Comparison of ENCODE assay signal across 1 cellular context in the genomic region with DNA sequence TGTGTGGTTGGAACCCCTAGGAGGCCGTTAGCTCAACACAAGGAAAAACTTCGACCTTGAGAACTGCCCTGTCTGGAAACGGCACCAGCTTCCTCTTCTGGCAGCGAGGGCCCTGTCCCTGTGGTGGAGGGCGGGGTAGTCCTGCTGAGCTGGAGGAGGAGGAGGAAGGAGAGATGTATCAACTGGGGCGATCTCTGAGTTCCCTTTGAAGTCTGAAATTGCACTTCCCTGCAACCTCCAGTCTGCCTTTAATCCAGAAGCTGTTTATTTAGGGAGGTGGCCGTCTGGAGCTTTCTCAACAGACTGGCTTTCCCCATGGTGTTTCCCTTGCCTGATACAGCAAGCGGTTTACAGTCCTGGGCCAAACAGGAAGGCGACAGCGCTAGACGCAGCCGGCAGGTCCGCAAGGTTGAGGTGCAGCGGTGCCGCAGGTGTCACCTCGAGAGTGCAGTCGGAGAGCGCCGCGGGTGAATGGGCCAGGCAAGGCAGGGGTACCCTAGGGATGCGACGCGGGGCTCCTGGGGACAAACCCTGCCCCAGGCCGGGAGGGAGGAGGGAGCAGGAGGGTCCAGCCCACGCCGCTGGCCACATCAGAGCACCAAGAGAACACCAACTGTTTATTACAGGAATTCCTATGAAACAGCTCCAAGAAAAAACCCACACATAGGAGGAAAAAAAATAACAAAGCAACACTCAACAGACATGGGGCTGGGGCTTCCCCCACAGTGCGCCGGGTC.
TF ChIP-seq lines count a peak whose summit lies in the region.

No MANE protein-coding gene starts in this region.

TF ChIP-seq in HEK293, 187 proteins besides CTCF, POLR2A, EP300 and RAD21 (continued from another document):
- TF ChIP-seq, protein P1, sequence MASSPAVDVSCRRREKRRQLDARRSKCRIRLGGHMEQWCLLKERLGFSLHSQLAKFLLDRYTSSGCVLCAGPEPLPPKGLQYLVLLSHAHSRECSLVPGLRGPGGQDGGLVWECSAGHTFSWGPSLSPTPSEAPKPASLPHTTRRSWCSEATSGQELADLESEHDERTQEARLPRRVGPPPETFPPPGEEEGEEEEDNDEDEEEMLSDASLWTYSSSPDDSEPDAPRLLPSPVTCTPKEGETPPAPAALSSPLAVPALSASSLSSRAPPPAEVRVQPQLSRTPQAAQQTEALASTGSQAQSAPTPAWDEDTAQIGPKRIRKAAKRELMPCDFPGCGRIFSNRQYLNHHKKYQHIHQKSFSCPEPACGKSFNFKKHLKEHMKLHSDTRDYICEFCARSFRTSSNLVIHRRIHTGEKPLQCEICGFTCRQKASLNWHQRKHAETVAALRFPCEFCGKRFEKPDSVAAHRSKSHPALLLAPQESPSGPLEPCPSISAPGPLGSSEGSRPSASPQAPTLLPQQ (tag by site-specific recombination; IDR thresholded peaks at IDR 0.05): 0 out of 2 replicates have a peak, but pooled peaks have one; percentile 1
- no peak for TF ChIP-seq ZNF670 (tag by site-specific recombination; IDR thresholded peaks at IDR 0.05; ENCODE audit: low read depth)
- TF ChIP-seq, protein P2, sequence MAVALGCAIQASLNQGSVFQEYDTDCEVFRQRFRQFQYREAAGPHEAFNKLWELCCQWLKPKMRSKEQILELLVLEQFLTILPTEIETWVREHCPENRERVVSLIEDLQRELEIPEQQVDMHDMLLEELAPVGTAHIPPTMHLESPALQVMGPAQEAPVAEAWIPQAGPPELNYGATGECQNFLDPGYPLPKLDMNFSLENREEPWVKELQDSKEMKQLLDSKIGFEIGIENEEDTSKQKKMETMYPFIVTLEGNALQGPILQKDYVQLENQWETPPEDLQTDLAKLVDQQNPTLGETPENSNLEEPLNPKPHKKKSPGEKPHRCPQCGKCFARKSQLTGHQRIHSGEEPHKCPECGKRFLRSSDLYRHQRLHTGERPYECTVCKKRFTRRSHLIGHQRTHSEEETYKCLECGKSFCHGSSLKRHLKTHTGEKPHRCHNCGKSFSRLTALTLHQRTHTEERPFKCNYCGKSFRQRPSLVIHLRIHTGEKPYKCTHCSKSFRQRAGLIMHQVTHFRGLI (tag by site-specific recombination; IDR thresholded peaks at IDR 0.05): 0 out of 2 replicates have a peak, but pooled peaks have one; percentile 31
- no peak for TF ChIP-seq KLF16 (tag by site-specific recombination; IDR thresholded peaks at IDR 0.05)
- TF ChIP-seq TCF7L2 (IDR thresholded peaks at IDR 0.05; ENCODE audit: borderline replicate concordance, low read depth, low read length): peak; percentile 83
- 0 out of 2 replicates have a peak, but pooled peaks have one; percentile 14 for TF ChIP-seq ZNF629 (tag by site-specific recombination; IDR thresholded peaks at IDR 0.05)
- TF ChIP-seq, protein P3, sequence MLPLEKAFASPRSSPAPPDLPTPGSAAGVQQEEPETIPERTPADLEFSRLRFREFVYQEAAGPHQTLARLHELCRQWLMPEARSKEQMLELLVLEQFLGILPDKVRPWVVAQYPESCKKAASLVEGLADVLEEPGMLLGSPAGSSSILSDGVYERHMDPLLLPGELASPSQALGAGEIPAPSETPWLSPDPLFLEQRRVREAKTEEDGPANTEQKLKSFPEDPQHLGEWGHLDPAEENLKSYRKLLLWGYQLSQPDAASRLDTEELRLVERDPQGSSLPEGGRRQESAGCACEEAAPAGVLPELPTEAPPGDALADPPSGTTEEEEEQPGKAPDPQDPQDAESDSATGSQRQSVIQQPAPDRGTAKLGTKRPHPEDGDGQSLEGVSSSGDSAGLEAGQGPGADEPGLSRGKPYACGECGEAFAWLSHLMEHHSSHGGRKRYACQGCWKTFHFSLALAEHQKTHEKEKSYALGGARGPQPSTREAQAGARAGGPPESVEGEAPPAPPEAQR (tag by site-specific recombination; IDR thresholded peaks at IDR 0.05): no peak
- TF ChIP-seq ZIC2 (tag by site-specific recombination; IDR thresholded peaks at IDR 0.05): peak; percentile 95
- no peak for TF ChIP-seq ZNF654 (tag by site-specific recombination; IDR thresholded peaks at IDR 0.05; ENCODE audit: low read depth)
- TF ChIP-seq KLF10 (tag by site-specific recombination; IDR thresholded peaks at IDR 0.05): no peak
- TF ChIP-seq ZSCAN23 (tag by site-specific recombination; IDR thresholded peaks at IDR 0.05): no peak
- TF ChIP-seq, protein P4, sequence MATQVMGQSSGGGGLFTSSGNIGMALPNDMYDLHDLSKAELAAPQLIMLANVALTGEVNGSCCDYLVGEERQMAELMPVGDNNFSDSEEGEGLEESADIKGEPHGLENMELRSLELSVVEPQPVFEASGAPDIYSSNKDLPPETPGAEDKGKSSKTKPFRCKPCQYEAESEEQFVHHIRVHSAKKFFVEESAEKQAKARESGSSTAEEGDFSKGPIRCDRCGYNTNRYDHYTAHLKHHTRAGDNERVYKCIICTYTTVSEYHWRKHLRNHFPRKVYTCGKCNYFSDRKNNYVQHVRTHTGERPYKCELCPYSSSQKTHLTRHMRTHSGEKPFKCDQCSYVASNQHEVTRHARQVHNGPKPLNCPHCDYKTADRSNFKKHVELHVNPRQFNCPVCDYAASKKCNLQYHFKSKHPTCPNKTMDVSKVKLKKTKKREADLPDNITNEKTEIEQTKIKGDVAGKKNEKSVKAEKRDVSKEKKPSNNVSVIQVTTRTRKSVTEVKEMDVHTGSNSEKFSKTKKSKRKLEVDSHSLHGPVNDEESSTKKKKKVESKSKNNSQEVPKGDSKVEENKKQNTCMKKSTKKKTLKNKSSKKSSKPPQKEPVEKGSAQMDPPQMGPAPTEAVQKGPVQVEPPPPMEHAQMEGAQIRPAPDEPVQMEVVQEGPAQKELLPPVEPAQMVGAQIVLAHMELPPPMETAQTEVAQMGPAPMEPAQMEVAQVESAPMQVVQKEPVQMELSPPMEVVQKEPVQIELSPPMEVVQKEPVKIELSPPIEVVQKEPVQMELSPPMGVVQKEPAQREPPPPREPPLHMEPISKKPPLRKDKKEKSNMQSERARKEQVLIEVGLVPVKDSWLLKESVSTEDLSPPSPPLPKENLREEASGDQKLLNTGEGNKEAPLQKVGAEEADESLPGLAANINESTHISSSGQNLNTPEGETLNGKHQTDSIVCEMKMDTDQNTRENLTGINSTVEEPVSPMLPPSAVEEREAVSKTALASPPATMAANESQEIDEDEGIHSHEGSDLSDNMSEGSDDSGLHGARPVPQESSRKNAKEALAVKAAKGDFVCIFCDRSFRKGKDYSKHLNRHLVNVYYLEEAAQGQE (tag by site-specific recombination; IDR thresholded peaks at IDR 0.05): no peak
- TF ChIP-seq, protein P5, sequence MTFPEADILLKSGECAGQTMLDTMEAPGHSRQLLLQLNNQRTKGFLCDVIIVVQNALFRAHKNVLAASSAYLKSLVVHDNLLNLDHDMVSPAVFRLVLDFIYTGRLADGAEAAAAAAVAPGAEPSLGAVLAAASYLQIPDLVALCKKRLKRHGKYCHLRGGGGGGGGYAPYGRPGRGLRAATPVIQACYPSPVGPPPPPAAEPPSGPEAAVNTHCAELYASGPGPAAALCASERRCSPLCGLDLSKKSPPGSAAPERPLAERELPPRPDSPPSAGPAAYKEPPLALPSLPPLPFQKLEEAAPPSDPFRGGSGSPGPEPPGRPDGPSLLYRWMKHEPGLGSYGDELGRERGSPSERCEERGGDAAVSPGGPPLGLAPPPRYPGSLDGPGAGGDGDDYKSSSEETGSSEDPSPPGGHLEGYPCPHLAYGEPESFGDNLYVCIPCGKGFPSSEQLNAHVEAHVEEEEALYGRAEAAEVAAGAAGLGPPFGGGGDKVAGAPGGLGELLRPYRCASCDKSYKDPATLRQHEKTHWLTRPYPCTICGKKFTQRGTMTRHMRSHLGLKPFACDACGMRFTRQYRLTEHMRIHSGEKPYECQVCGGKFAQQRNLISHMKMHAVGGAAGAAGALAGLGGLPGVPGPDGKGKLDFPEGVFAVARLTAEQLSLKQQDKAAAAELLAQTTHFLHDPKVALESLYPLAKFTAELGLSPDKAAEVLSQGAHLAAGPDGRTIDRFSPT (tag by site-specific recombination; IDR thresholded peaks at IDR 0.05): no peak
TF ChIP-seq in HEK293: peak in this region for 14.
